ENCODE assay signal across 14 cellular contexts in the genomic region with DNA sequence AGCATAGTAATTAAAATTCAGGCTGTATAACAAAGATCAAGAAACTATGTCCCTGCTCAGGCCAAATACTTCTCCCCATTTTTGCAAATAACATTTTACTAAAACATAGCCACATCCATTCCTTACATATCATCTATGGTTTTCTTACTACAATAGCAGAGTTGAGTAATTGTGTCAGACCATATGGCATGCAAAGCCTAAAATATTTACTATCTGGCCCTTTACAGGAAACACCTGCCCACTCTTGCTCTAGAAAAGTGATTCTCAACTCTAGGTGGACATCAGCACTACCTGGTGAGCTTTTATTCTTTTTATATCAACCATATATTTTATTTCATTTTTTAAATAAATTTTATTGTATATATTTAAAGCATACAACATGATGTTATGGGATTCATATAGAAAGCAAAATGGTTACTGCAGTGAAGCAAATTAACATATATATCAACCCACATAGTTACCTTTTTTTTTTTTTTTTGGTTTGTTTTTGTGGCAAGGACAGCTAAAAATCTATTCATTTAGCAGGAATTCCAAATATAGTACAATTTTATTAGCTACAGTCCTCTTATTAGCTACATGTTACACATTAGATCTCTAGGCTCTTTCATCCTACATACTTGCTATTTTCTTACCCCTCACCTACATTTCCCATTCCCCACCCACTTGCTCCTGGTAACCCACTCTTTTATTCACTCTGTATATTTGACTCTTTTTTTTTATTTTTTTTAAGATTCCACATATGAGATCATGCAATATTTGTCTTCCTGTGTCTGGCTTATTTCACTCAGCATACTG. TPM values are rescaled to one million over a fixed set of nuclear protein-coding genes. Genes with fewer than 3 reads are reported as not detected.
DNase-seq lines count a peak whose midpoint lies in the region; ATAC-seq and TF ChIP-seq lines count a peak whose summit lies in the region.
"Had no signal": no experiment of that assay in that cellular context is flagged by ENCODE, and none has a peak within 500 bp of the region (broad histone marks: within the 10 kb centered on the region; RNA-seq: fewer than 3 reads in every experiment).

No MANE protein-coding gene starts in this region.

- peaks cover 2% of the 10 kb centered on the region for H3K9me3 Mint-ChIP-seq in CD8-positive, alpha-beta T cell
- H3K9me3 Mint-ChIP-seq in activated naive CD8-positive, alpha-beta T cell treated with anti-CD3 and anti-CD28 coated beads for 36 hours, result peaks cover 9% of the 10 kb centered on the region
- no peaks in the 10 kb centered on the region for H3K9me3 Mint-ChIP-seq in progenitor cell of endocrine pancreas (ENCODE audit: low read depth)
- H3K9me3 Mint-ChIP-seq: nephron had no signal

- TF ChIP-seq CTCF in AG10803 (conservative IDR thresholded peaks at IDR 0.05; ENCODE audit: low read length) (no peak), progenitor cell of endocrine pancreas (IDR thresholded peaks at IDR 0.05; ENCODE audit: unreplicated experiment) (no peak), esophagus muscularis mucosa (IDR thresholded peaks at IDR 0.05) (no peak), psoas muscle (IDR thresholded peaks at IDR 0.05) (no peak)
- no peak for TF ChIP-seq CTCF in CD8-positive, alpha-beta T cell (IDR thresholded peaks at IDR 0.05)

- H3K27me3 ChIP-seq in CD8-positive, alpha-beta T cell (ENCODE audit: insufficient read depth, low read length), result no peaks in the 10 kb centered on the region
- H3K27me3 ChIP-seq in esophagus muscularis mucosa, result no peaks in the 10 kb centered on the region
- no peaks in the 10 kb centered on the region for H3K27me3 ChIP-seq in psoas muscle (ENCODE audit: insufficient read depth in 3 of 3, low read length in 2 of 3)

- H3K4me1 Mint-ChIP-seq in CD8-positive, alpha-beta T cell (ENCODE audit: low read depth), result peaks cover 83% of the 10 kb centered on the region
- H3K4me1 Mint-ChIP-seq in activated naive CD8-positive, alpha-beta T cell treated with anti-CD3 and anti-CD28 coated beads for 36 hours, result peaks cover 72% of the 10 kb centered on the region
- peaks cover 10% of the 10 kb centered on the region for H3K4me1 Mint-ChIP-seq in progenitor cell of endocrine pancreas (ENCODE audit: low read depth)

- no peaks in the 10 kb centered on the region for H3K36me3 ChIP-seq in CD8-positive, alpha-beta T cell (ENCODE audit: insufficient read depth, low read length)
- no peaks in the 10 kb centered on the region for H3K36me3 ChIP-seq in esophagus muscularis mucosa
- no peaks in the 10 kb centered on the region for H3K36me3 ChIP-seq in psoas muscle (ENCODE audit: insufficient read depth in 1 of 2, low read depth in 1 of 2)

- H3K4me3 ChIP-seq in AG10803 (ENCODE audit: low read length) (no peak overlapping the region), esophagus muscularis mucosa (no peak overlapping the region), psoas muscle (no peak overlapping the region)
- H3K4me3 ChIP-seq in CD8-positive, alpha-beta T cell (ENCODE audit: low read depth, low read length), result no peak overlapping the region

- no peaks in the 10 kb centered on the region for H3K27me3 Mint-ChIP-seq in CD8-positive, alpha-beta T cell (ENCODE audit: low read depth)
- H3K27me3 Mint-ChIP-seq in activated naive CD8-positive, alpha-beta T cell treated with anti-CD3 and anti-CD28 coated beads for 36 hours, result no peaks in the 10 kb centered on the region
- no peaks in the 10 kb centered on the region for H3K27me3 Mint-ChIP-seq in progenitor cell of endocrine pancreas
- H3K27me3 Mint-ChIP-seq: activated CD8-positive, alpha-beta memory T cell treated with anti-CD3 and anti-CD28 coated beads, Interleukin-2, amount 10 ng/mL, durations not matched to agents 7 days and 5 days had no signal

- CTCF ChIA-PET in CD8-positive, alpha-beta T cell (lab: Charles Lee), result no interaction called here

- H3K4me3 Mint-ChIP-seq in CD8-positive, alpha-beta T cell, result peak overlapping the region; percentile 0
- H3K4me3 Mint-ChIP-seq in activated naive CD8-positive, alpha-beta T cell treated with anti-CD3 and anti-CD28 coated beads for 36 hours, result no peak overlapping the region
- no peak overlapping the region for H3K4me3 Mint-ChIP-seq in progenitor cell of endocrine pancreas (ENCODE audit: low read depth)
- H3K4me3 Mint-ChIP-seq: activated CD8-positive, alpha-beta memory T cell treated with anti-CD3 and anti-CD28 coated beads, Interleukin-2, amount 10 ng/mL, durations not matched to agents 7 days and 5 days; nephron had no signal

- peak; percentile 40 for DNase-seq in AG10803 (ENCODE audit: low read depth)
- DNase-seq in CD8-positive, alpha-beta T cell, result no peak
- DNase-seq in activated naive CD8-positive, alpha-beta T cell treated with anti-CD3 and anti-CD28 coated beads for 36 hours, result no peak
- no peak for DNase-seq in progenitor cell of endocrine pancreas (ENCODE audit: low spot score, unreplicated experiment)
- DNase-seq in esophagus muscularis mucosa (ENCODE audit: extremely low spot score), result no peak
- DNase-seq in stimulated activated CD4-positive, alpha-beta T cell treated with anti-CD3 and anti-CD28 coated beads, Interleukin-12 subunit alpha, Interleukin-12 subunit beta, amount 100 ng/mL, for 4 hours, result no peak
- DNase-seq in psoas muscle, result no peak
- DNase-seq: activated CD8-positive, alpha-beta memory T cell treated with anti-CD3 and anti-CD28 coated beads, Interleukin-2, amount 10 ng/mL, durations not matched to agents 7 days and 5 days; kidney glomerular epithelial cell; NCI-H1048; SHP77; substantia nigra had no signal

- H3K9me3 ChIP-seq in CD8-positive, alpha-beta T cell (ENCODE audit: low read length), result no peaks in the 10 kb centered on the region
- no peaks in the 10 kb centered on the region for H3K9me3 ChIP-seq in esophagus muscularis mucosa
- H3K9me3 ChIP-seq in psoas muscle, result no peaks in the 10 kb centered on the region

- no peak overlapping the region for H3K27ac ChIP-seq in CD8-positive, alpha-beta T cell (ENCODE audit: low read depth, low read length)
- H3K27ac ChIP-seq in esophagus muscularis mucosa (replicated peaks in 1 of 4) (no peak overlapping the region), psoas muscle (no peak overlapping the region)

- no peak for TF ChIP-seq EP300 in esophagus muscularis mucosa (IDR thresholded peaks at IDR 0.05)

- H3K4me1 ChIP-seq in CD8-positive, alpha-beta T cell (ENCODE audit: insufficient read depth, low read length), result peaks cover 50% of the 10 kb centered on the region
- H3K4me1 ChIP-seq in esophagus muscularis mucosa (peaks cover 5 to 38% (median 20%) of the 10 kb centered on the region in 4 donors), psoas muscle (peaks cover 31% of the 10 kb centered on the region)

- intact Hi-C loops in CD8-positive, alpha-beta T cell (cut with DNase I, micrococcal nuclease), result loop anchor here in 1 of 2 experiments (5.0 kb wide), 1 partner anchor 39 kb away; no protein-coding TSS in a partner anchor
- intact Hi-C loops in esophagus muscularis mucosa (cut with DNase I) (no loop called here), psoas muscle (cut with DNase I) (no loop called here)

- POLR2A ChIA-PET in CD8-positive, alpha-beta T cell (lab: Charles Lee), result no interaction called here

- peak; percentile 14 for ATAC-seq in CD8-positive, alpha-beta T cell
- ATAC-seq in HG03442 (IDR thresholded peaks at IDR 0.05; ENCODE audit: unreplicated experiment) (peak; percentile 59), psoas muscle (no peak)
- ATAC-seq: activated CD8-positive, alpha-beta memory T cell treated with anti-CD3 and anti-CD28 coated beads, Interleukin-2, amount 10 ng/mL, durations not matched to agents 7 days and 5 days had no signal

- peak overlapping the region; percentile 10 for H3K27ac Mint-ChIP-seq in CD8-positive, alpha-beta T cell
- peak overlapping the region; percentile 74 for H3K27ac Mint-ChIP-seq in activated naive CD8-positive, alpha-beta T cell treated with anti-CD3 and anti-CD28 coated beads for 36 hours
- no peak overlapping the region for H3K27ac Mint-ChIP-seq in progenitor cell of endocrine pancreas
- H3K27ac Mint-ChIP-seq: activated CD8-positive, alpha-beta memory T cell treated with anti-CD3 and anti-CD28 coated beads, Interleukin-2, amount 10 ng/mL, durations not matched to agents 7 days and 5 days had no signal

- H3K36me3 Mint-ChIP-seq in CD8-positive, alpha-beta T cell, result peaks cover 22% of the 10 kb centered on the region
- peaks cover 43% of the 10 kb centered on the region for H3K36me3 Mint-ChIP-seq in activated naive CD8-positive, alpha-beta T cell treated with anti-CD3 and anti-CD28 coated beads for 36 hours
- H3K36me3 Mint-ChIP-seq in progenitor cell of endocrine pancreas (ENCODE audit: insufficient read depth), result peaks cover 14% of the 10 kb centered on the region

- TF ChIP-seq POLR2A in esophagus muscularis mucosa (IDR thresholded peaks at IDR 0.05; ENCODE audit: low read depth), result no peak

RNA-seq across cellular contexts. Expression of gene ABI1, which starts 19.6 kb away (rescaled TPM):
- total RNA-seq in CD8-positive, alpha-beta T cell, result 10 to 100 TPM; 91.6 to 94.5 TPM
- total RNA-seq in activated naive CD8-positive, alpha-beta T cell treated with anti-CD3 and anti-CD28 coated beads for 36 hours, result 10 to 100 TPM; 31.4 to 31.7 TPM
- total RNA-seq in progenitor cell of endocrine pancreas, result 48.2 and 50.5 TPM in 2 replicates
- total RNA-seq in esophagus muscularis mucosa, result 10 to 100 TPM; 37.4 to 57.7 (median 43.5) TPM
- 10 to 100 TPM; 24.9 to 33.8 (median 31.2) TPM for total RNA-seq in psoas muscle
- 10 to 100 TPM; 13.9 to 30.6 (median 18.2) TPM for polyA plus RNA-seq in psoas muscle

Comparison
In these comparisons a context has a peak if more than half of its experiments do, and no peak if none do; other contexts are left out.
1. ATAC-seq: peak in CD8-positive, alpha-beta T cell (single experiment) and HG03442 (single experiment); none in psoas muscle (0 of 4).